1 cellular context compared by ENCODE assay signal in genomic region chr17:31550389-31551056, GRCh38.
TF ChIP-seq lines count a peak whose summit lies in the region.

No MANE protein-coding gene starts in this region.

TF ChIP-seq in H1, 55 proteins besides CTCF, POLR2A, EP300 and RAD21 (continued from another document):
- TF ChIP-seq SRF (IDR thresholded peaks at IDR 0.05; ENCODE audit: low read depth, low read length) = no peak
- TF ChIP-seq CBX5 (IDR thresholded peaks at IDR 0.05; ENCODE audit: low read depth, low read length) = no peak
- no peak for TF ChIP-seq YY1 (IDR thresholded peaks at IDR 0.05; ENCODE audit: low read depth, low read length)
- TF ChIP-seq GTF2F1 (IDR thresholded peaks at IDR 0.05; ENCODE audit: borderline replicate concordance, low read depth, low read length) = no peak
- 0 out of 2 replicates have a peak, but pooled peaks have one; percentile 3 for TF ChIP-seq TAF1 (IDR thresholded peaks at IDR 0.05; ENCODE audit: low read depth, low read length)
